Comparison of ENCODE assay signal across 8 cellular contexts in the genomic region with DNA sequence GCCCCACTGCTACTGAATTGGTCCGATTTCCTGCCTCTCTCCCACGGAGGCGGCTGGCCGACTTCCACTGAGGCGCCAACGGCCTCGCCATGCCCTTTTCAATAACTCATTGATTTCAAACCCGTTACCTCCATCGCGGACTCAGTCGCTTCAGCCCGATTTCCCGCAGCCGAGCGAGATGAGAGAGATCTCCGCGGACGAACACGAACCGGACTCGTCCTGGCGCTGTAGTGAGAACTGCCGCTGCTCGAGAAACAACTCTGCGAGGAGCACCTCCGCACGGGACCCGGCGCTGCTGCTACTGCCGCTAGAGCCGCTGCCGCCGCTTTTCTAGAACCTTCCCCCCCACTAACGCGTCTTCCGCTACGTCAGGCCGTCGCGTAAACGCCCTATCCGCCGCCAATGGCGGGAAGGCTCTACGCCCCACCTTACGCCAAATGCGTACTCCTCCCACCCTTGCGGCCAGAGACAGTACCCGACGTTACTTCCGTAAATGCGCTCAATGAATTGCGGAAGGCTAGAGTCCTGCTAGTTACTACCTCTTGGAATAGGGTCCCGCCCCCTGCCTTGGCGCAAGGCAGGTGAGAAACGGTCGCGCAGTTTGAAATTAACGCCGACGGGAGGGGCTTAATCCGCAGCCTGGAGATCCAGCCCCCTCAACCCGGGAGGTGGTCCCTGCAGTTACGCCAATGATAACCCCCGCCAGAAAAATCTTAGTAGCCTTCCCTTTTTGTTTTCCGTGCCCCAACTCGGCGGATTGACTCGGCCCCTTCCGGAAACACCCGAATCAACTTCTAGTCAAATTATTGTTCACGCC. TPM values are rescaled to one million over a fixed set of nuclear protein-coding genes. Genes with fewer than 3 reads are reported as not detected.
DNase-seq lines count a peak whose midpoint lies in the region; ATAC-seq, FAIRE-seq and TF ChIP-seq lines count a peak whose summit lies in the region.

A gene (minus strand): TSS at position 303 of the 817 bp plus-strand sequence. CDS start 169 bp downstream, at position 134.

- intact Hi-C loops in ascending aorta (cut with DNase I) (loop anchor here (2.0 to 10.0 kb wide), 8 partner anchors 306 to 1216 kb away; a partner anchor contains a TSS), psoas muscle (cut with DNase I) (loop anchor here (5.0 to 10.0 kb wide), 4 partner anchors 167 to 964 kb away; a partner anchor contains a TSS)

- peaks cover 47% of the 10 kb centered on the region for H3K4me1 Mint-ChIP-seq in T-helper 2 cell treated with Interferon-gamma antibody and Interleukin-4, amounts not matched to agents 5 μg/mL and 100 μg/mL, for 36 hours (ENCODE audit: low read depth)

- H3K4me3 Mint-ChIP-seq in T-helper 2 cell treated with Interferon-gamma antibody and Interleukin-4, amounts not matched to agents 5 μg/mL and 100 μg/mL, for 36 hours = peak within 1 kb of the TSS; percentile 98

- H3K36me3 ChIP-seq in ascending aorta (peaks cover 14 to 29% of the 10 kb centered on the region in 2 donors), right atrium auricular region (peaks cover 22% of the 10 kb centered on the region), psoas muscle (ENCODE audit: insufficient read depth in 1 of 2, low read depth in 1 of 2) (peaks cover 3 to 39% of the 10 kb centered on the region in 2 donors)

- no peak for TF ChIP-seq CTCF in ascending aorta (IDR thresholded peaks at IDR 0.05)
- TF ChIP-seq CTCF in right atrium auricular region (IDR thresholded peaks at IDR 0.05) = no peak
- TF ChIP-seq CTCF in psoas muscle (IDR thresholded peaks at IDR 0.05) = peak; percentile 7

- H3K27me3 ChIP-seq in ascending aorta = no peaks in the 10 kb centered on the region
- H3K27me3 ChIP-seq in right atrium auricular region = no peaks in the 10 kb centered on the region
- no peaks in the 10 kb centered on the region for H3K27me3 ChIP-seq in psoas muscle (ENCODE audit: insufficient read depth in 3 of 3, low read length in 2 of 3)

- H3K36me3 Mint-ChIP-seq in T-helper 2 cell treated with Interferon-gamma antibody and Interleukin-4, amounts not matched to agents 5 μg/mL and 100 μg/mL, for 36 hours (ENCODE audit: low read depth) = peaks cover 72% of the 10 kb centered on the region

- peak within 1 kb of the TSS; percentile 100 for H3K27ac Mint-ChIP-seq in T-helper 2 cell treated with Interferon-gamma antibody and Interleukin-4, amounts not matched to agents 5 μg/mL and 100 μg/mL, for 36 hours

- ATAC-seq in GM18502 (IDR thresholded peaks at IDR 0.05; ENCODE audit: poor library complexity, unreplicated experiment) (peak; percentile 63), HG02970 (IDR thresholded peaks at IDR 0.05; ENCODE audit: low FRiP score, unreplicated experiment) (peak; percentile 70), psoas muscle (peak; percentile 80 to 85 (median 84))

- H3K4me1 ChIP-seq in ascending aorta (peaks cover 0 to 43% of the 10 kb centered on the region in 2 donors), right atrium auricular region (peaks cover 0 to 50% of the 10 kb centered on the region in 2 donors), psoas muscle (peaks cover 38% of the 10 kb centered on the region)

- peak; percentile 98 for FAIRE-seq in urothelium cell line (lab: Jason Lieb, UNC)

- H3K27ac ChIP-seq in ascending aorta (peak within 1 kb of the TSS; percentile 99 to 100), right atrium auricular region (peak within 1 kb of the TSS; percentile 100), psoas muscle (peak within 1 kb of the TSS; percentile 97)

- no peaks in the 10 kb centered on the region for H3K9me3 ChIP-seq in ascending aorta
- no peaks in the 10 kb centered on the region for H3K9me3 ChIP-seq in right atrium auricular region
- H3K9me3 ChIP-seq in psoas muscle = no peaks in the 10 kb centered on the region

- peaks cover 5% of the 10 kb centered on the region for H3K27me3 Mint-ChIP-seq in T-helper 2 cell treated with Interferon-gamma antibody and Interleukin-4, amounts not matched to agents 5 μg/mL and 100 μg/mL, for 36 hours (ENCODE audit: low read depth)

- WGBS in psoas muscle, 3 donors = 0% methylated on average over 72 of the region's 72 CpGs

- H3K9me3 Mint-ChIP-seq in T-helper 2 cell treated with Interferon-gamma antibody and Interleukin-4, amounts not matched to agents 5 μg/mL and 100 μg/mL, for 36 hours = no peaks in the 10 kb centered on the region

- peak within 1 kb of the TSS; percentile 84 to 95 for H3K4me3 ChIP-seq in ascending aorta
- peak within 1 kb of the TSS; percentile 82 to 98 for H3K4me3 ChIP-seq in right atrium auricular region
- peak within 1 kb of the TSS; percentile 90 for H3K4me3 ChIP-seq in psoas muscle

- DNase-seq in NCI-H1930 (lab: John Stamatoyannopoulos, UW) = peak; percentile 97
- DNase-seq in T-helper 2 cell treated with Interferon-gamma antibody and Interleukin-4, amounts not matched to agents 5 μg/mL and 100 μg/mL, for 36 hours (ENCODE audit: low spot score) = peak; percentile 96
- peak; percentile 93 to 99 for DNase-seq in ascending aorta (ENCODE audit: low spot score in 2 of 2)
- DNase-seq in right atrium auricular region (ENCODE audit: low spot score) = peak; percentile 98
- DNase-seq in psoas muscle = peak; percentile 94 to 98
- DNase-seq in urothelium cell line (ENCODE audit: low spot score) = peak; percentile 95

RNA-seq across cellular contexts. Expression of the gene that starts here (rescaled TPM):
- 57.0 TPM for total RNA-seq in ascending aorta
- total RNA-seq in right atrium auricular region = 100 to 1,000 TPM; 124 to 160 TPM
- 100 to 1,000 TPM; 323 to 482 (median 452) TPM for total RNA-seq in psoas muscle
- 100 to 1,000 TPM; 515 to 688 (median 663) TPM for polyA plus RNA-seq in psoas muscle

Comparison
In these comparisons a context has a peak if more than half of its experiments do, and no peak if none do; other contexts are left out.
1. Peak in every context shown above with its lines: DNase-seq, ATAC-seq, H3K4me3 ChIP-seq and H3K27ac ChIP-seq.